ENCODE assay signal across 1 cellular context in the genomic region with DNA sequence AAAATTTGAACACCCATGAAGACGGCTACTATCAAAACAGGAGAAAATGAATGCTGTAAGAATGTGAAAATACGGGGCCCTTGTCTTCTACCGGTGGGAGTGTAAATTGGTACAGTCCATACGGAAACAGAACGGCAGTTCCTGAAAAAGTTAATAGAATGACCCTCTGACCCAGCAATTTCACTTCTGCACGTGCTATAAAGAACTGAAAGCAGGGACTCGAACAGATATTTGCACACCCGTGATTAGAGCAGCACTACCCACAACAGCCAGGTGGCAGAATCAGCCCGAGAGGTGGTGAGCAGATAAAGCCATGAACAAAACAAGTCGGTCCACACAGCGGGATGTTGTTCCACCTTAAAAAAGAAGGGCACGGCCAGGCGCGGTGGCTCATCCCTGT.
TF ChIP-seq lines count a peak whose summit lies in the region.

No MANE protein-coding gene starts in this region.

TF ChIP-seq in GM12878, 131 proteins besides CTCF, POLR2A, EP300 and RAD21 (continued from another document):
- TF ChIP-seq, protein P1, sequence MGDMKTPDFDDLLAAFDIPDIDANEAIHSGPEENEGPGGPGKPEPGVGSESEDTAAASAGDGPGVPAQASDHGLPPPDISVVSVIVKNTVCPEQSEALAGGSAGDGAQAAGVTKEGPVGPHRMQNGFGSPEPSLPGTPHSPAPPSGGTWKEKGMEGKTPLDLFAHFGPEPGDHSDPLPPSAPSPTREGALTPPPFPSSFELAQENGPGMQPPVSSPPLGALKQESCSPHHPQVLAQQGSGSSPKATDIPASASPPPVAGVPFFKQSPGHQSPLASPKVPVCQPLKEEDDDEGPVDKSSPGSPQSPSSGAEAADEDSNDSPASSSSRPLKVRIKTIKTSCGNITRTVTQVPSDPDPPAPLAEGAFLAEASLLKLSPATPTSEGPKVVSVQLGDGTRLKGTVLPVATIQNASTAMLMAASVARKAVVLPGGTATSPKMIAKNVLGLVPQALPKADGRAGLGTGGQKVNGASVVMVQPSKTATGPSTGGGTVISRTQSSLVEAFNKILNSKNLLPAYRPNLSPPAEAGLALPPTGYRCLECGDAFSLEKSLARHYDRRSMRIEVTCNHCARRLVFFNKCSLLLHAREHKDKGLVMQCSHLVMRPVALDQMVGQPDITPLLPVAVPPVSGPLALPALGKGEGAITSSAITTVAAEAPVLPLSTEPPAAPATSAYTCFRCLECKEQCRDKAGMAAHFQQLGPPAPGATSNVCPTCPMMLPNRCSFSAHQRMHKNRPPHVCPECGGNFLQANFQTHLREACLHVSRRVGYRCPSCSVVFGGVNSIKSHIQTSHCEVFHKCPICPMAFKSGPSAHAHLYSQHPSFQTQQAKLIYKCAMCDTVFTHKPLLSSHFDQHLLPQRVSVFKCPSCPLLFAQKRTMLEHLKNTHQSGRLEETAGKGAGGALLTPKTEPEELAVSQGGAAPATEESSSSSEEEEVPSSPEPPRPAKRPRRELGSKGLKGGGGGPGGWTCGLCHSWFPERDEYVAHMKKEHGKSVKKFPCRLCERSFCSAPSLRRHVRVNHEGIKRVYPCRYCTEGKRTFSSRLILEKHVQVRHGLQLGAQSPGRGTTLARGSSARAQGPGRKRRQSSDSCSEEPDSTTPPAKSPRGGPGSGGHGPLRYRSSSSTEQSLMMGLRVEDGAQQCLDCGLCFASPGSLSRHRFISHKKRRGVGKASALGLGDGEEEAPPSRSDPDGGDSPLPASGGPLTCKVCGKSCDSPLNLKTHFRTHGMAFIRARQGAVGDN (IDR thresholded peaks at IDR 0.05) = peak; percentile 69
- TF ChIP-seq HDAC6 (IDR thresholded peaks at IDR 0.05; ENCODE audit: unreplicated experiment) (no peak), SMC3 (IDR thresholded peaks at IDR 0.05; ENCODE audit: borderline replicate concordance, low read length) (peak; percentile 28; the same call in 1 of the 2 replicates), ZSCAN29 (IDR thresholded peaks at IDR 0.05) (no peak)
- TF ChIP-seq, protein P2, sequence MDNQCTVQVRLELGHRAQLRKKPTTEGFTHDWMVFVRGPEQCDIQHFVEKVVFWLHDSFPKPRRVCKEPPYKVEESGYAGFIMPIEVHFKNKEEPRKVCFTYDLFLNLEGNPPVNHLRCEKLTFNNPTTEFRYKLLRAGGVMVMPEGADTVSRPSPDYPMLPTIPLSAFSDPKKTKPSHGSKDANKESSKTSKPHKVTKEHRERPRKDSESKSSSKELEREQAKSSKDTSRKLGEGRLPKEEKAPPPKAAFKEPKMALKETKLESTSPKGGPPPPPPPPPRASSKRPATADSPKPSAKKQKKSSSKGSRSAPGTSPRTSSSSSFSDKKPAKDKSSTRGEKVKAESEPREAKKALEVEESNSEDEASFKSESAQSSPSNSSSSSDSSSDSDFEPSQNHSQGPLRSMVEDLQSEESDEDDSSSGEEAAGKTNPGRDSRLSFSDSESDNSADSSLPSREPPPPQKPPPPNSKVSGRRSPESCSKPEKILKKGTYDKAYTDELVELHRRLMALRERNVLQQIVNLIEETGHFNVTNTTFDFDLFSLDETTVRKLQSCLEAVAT (IDR thresholded peaks at IDR 0.05) = 0 out of 2 replicates have a peak, but pooled peaks have one; percentile 45
